ENCODE assay signal across 12 cellular contexts in the genomic region with DNA sequence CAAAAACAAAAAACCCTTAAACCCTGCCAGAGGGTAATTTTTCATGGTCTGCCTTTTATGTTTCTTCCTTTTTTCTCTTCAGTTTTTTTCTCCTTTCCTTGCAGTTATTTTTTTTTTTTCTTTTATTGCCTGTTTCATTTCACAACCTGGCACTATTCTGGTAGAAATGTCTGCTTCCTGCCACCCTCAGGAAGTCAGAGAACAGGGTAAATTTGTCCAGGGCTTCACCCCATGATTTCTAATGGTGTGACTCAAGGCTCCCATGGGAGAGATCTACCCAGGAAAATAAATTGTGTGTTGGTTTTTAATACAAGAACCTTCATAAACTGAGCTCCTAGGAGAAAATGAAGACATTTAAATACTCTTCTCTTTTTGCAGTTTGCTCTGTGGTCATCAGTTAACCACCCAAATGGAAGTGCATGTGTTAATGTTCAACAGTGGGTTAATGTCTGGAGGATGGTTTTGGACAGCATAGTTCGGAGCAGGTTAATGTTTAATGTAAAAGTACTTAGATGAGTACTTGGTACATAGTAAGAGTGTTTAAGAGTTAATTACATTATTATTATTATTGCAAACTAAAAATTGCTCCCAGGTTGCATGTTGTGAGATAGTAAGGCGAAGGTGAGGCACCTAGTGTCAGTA. TPM values are rescaled to one million over a fixed set of nuclear protein-coding genes. Genes with fewer than 3 reads are reported as not detected.
DNase-seq lines count a peak whose midpoint lies in the region; ATAC-seq and TF ChIP-seq lines count a peak whose summit lies in the region.
"Had no signal": no experiment of that assay in that cellular context is flagged by ENCODE, and none has a peak within 500 bp of the region (broad histone marks: within the 10 kb centered on the region; RNA-seq: fewer than 3 reads in every experiment).

No MANE protein-coding gene starts in this region.

- intact Hi-C loops in cardiac septum (cut with DNase I), result no loop called here

- no peaks in the 10 kb centered on the region for H3K9me3 ChIP-seq in T-helper 17 cell (ENCODE audit: control insufficient read depth, low read length, poor library complexity, severe bottlenecking)

- peak overlapping the region; percentile 76 for H3K27ac Mint-ChIP-seq in mesothelial cell of epicardium
- no peak overlapping the region for H3K27ac Mint-ChIP-seq in T-helper 17 cell

- CTCF ChIA-PET in GM10248 (lab: Yijun Ruan, JAX), result no interaction called here

- POLR2A ChIA-PET in GM10248 (lab: Yijun Ruan, JAX), result no interaction called here

- DNase-seq in GM10248 (ENCODE audit: extremely low spot score), result peak; percentile 20
- peak; percentile 76 for DNase-seq in NOMO-1 treated with DMSO at 0.1 percent for 48 hours (lab: John Stamatoyannopoulos, UW; ENCODE audit: unreplicated experiment)
- no peak for DNase-seq in mesothelial cell of epicardium (ENCODE audit: low spot score in 2 of 2, unreplicated experiment in 2 of 2)
- no peak for DNase-seq in NCI-H2196 treated with DMSO at 0.1 percent for 48 hours (lab: John Stamatoyannopoulos, UW; ENCODE audit: unreplicated experiment)
- DNase-seq in T-helper 17 cell, result no peak
- DNase-seq in cardiac septum (ENCODE audit: low spot score), result no peak
- DNase-seq in NCI-H2171 treated with DMSO at 0.1 percent for 48 hours (lab: John Stamatoyannopoulos, UW), result no peak
- DNase-seq: DND-41; HCEC 1CT; MM.1S; stimulated activated naive CD4-positive, alpha-beta T cell had no signal

- peaks cover 6% of the 10 kb centered on the region for H3K36me3 Mint-ChIP-seq in mesothelial cell of epicardium
- no peaks in the 10 kb centered on the region for H3K36me3 Mint-ChIP-seq in T-helper 17 cell (ENCODE audit: low read depth)

- H3K4me3 Mint-ChIP-seq in mesothelial cell of epicardium (no peak overlapping the region), T-helper 17 cell (no peak overlapping the region)

- H3K27me3 Mint-ChIP-seq in mesothelial cell of epicardium (ENCODE audit: low read depth), result no peaks in the 10 kb centered on the region
- peaks cover 30% of the 10 kb centered on the region for H3K27me3 Mint-ChIP-seq in T-helper 17 cell

- peaks cover 9% of the 10 kb centered on the region for H3K9me3 Mint-ChIP-seq in mesothelial cell of epicardium

- TF ChIP-seq CTCF in GM10248 (IDR thresholded peaks at IDR 0.05; ENCODE audit: control extremely low read depth, extremely low read depth, low read depth, missing control alignments) (no peak), mesothelial cell of epicardium (IDR thresholded peaks at IDR 0.05; ENCODE audit: unreplicated experiment) (no peak)

- ATAC-seq in HG02588 (IDR thresholded peaks at IDR 0.05; ENCODE audit: unreplicated experiment) (peak; percentile 91), T-helper 17 cell (no peak)

- H3K4me1 Mint-ChIP-seq in mesothelial cell of epicardium, result peaks cover 39% of the 10 kb centered on the region
- H3K4me1 Mint-ChIP-seq in T-helper 17 cell, result no peaks in the 10 kb centered on the region

RNA-seq across cellular contexts. Expression of a gene that starts 45.9 kb away (rescaled TPM):
- total RNA-seq in mesothelial cell of epicardium, result 34.1 to 36.4 TPM (median 35.7 TPM) in 3 replicates
- total RNA-seq in T-helper 17 cell, result not detected
- total RNA-seq in cardiac septum, result 19.6 TPM

Comparison
In these comparisons a context has a peak if more than half of its experiments do, and no peak if none do; other contexts are left out.
1. DNase-seq: peak in GM10248 (single experiment) and NOMO-1 treated with DMSO at 0.1 percent for 48 hours (single experiment); none in mesothelial cell of epicardium (0 of 2), NCI-H2196 treated with DMSO at 0.1 percent for 48 hours (single experiment), T-helper 17 cell (0 of 3), cardiac septum (single experiment) and NCI-H2171 treated with DMSO at 0.1 percent for 48 hours (single experiment).
2. RNA of a gene that starts 45.9 kb away (total RNA-seq): 34.1 to 36.4 TPM in mesothelial cell of epicardium and 19.6 TPM in cardiac septum (single experiment); not detected in T-helper 17 cell; every median in the first group is over 10 times any median in the second.